In the genomic region with DNA sequence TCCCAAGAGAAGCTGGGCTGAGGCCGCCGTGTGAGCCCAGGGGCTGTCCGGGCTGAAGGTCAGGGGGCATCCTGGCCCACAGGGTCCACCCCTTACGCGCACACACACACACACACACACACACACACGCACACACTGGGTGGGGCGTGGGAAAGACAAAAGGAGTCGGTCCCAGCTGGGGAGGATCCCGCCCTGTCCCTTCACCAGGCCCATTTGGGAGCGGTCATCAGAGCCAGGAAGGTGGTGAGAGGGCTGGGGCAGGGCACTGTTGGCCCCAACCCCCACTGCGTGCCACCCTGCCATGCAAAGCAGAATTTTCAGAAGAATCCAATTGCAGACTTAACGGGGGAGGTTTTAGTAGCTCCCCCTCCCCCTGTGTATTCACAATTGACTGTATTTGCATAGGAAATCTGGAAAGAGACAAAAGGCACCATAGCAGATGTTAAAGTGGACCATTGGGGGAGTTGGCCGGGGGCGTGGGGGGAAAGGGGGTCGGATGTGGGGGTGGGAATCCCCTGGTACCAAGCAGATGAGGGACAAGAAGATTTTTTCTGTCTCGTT, we compare ENCODE assay signal across 11 cellular contexts. TPM values are rescaled to one million over a fixed set of nuclear protein-coding genes. Genes with fewer than 3 reads are reported as not detected.
DNase-seq lines count a peak whose midpoint lies in the region; ATAC-seq and TF ChIP-seq lines count a peak whose summit lies in the region.
"Had no signal": no experiment of that assay in that cellular context is flagged by ENCODE, and none has a peak within 500 bp of the region (broad histone marks: within the 10 kb centered on the region; RNA-seq: fewer than 3 reads in every experiment).

No MANE protein-coding gene starts in this region.

- H3K9me3 Mint-ChIP-seq in effector memory CD8-positive, alpha-beta T cell = no peaks in the 10 kb centered on the region
- H3K9me3 Mint-ChIP-seq: activated T-cell treated with anti-CD3 and anti-CD28 coated beads, Interleukin-2, amount 50 U/mL, for 4 hours had no signal

- H3K4me3 Mint-ChIP-seq in effector memory CD8-positive, alpha-beta T cell = peak overlapping the region; percentile 31 to 60
- H3K4me3 Mint-ChIP-seq: activated T-cell treated with anti-CD3 and anti-CD28 coated beads, Interleukin-2, amount 50 U/mL, for 4 hours had no signal

- no peaks in the 10 kb centered on the region for H3K27me3 Mint-ChIP-seq in effector memory CD8-positive, alpha-beta T cell

- no peak for ATAC-seq in effector memory CD8-positive, alpha-beta T cell (replicated peaks)
- ATAC-seq in mucosa of descending colon (peak; percentile 57), HG02973 (IDR thresholded peaks at IDR 0.05; ENCODE audit: unreplicated experiment) (no peak)

- no peaks in the 10 kb centered on the region for H3K36me3 ChIP-seq in mucosa of descending colon (ENCODE audit: low read depth)
- H3K36me3 ChIP-seq in tibial artery = peaks cover 0 to 7% (median 0%) of the 10 kb centered on the region in 3 donors

- no peaks in the 10 kb centered on the region for H3K9me3 ChIP-seq in mucosa of descending colon
- H3K9me3 ChIP-seq in tibial artery = no peaks in the 10 kb centered on the region

- peak overlapping the region; percentile 85 to 89 for H3K27ac ChIP-seq in tibial artery

- no peak for TF ChIP-seq CTCF in mucosa of descending colon (IDR thresholded peaks at IDR 0.05)
- no peak for TF ChIP-seq CTCF in tibial artery (IDR thresholded peaks at IDR 0.05)

- H3K4me1 ChIP-seq in mucosa of descending colon (ENCODE audit: low read depth) = peaks cover 21% of the 10 kb centered on the region
- peaks cover 0 to 62% (median 56%) of the 10 kb centered on the region in 4 donors for H3K4me1 ChIP-seq in tibial artery

- H3K4me3 ChIP-seq in mucosa of descending colon = no peak overlapping the region
- no peak overlapping the region for H3K4me3 ChIP-seq in tibial artery

- no peak overlapping the region for H3K27ac Mint-ChIP-seq in effector memory CD8-positive, alpha-beta T cell

- peak; percentile 76 for DNase-seq in NCI-H69 (lab: John Stamatoyannopoulos, UW)
- no peak for DNase-seq in effector memory CD8-positive, alpha-beta T cell
- peak in 2 of 3 donors; percentile 68 to 76 for DNase-seq in mucosa of descending colon
- no peak for DNase-seq in tibial artery
- no peak for DNase-seq in stimulated activated CD4-positive, alpha-beta T cell treated with anti-CD3 and anti-CD28 coated beads, Interleukin-1b, Interleukin-23, amount 100 ng/mL, for 48 hours
- DNase-seq in mucosa of gallbladder (ENCODE audit: low spot score) = no peak
- DNase-seq: activated T-cell treated with anti-CD3 and anti-CD28 coated beads, Interleukin-2, amount 50 U/mL, for 4 hours; DMS79 treated with DMSO at 0.1 percent for 48 hours; effector CD8-positive, alpha-beta T cell; Karpas-422 had no signal

- intact Hi-C loops in mucosa of descending colon (cut with DNase I, micrococcal nuclease) (loop anchor here in 1 of 2 donors (5.0 kb wide), 1 partner anchor 78 kb away; no protein-coding TSS in a partner anchor), tibial artery (cut with DNase I; ENCODE audit: low total_unique reads) (no loop called here)

- peaks cover 26 to 40% of the 10 kb centered on the region in 2 donors for H3K4me1 Mint-ChIP-seq in effector memory CD8-positive, alpha-beta T cell (ENCODE audit: low read depth in 2 of 2)

- H3K36me3 Mint-ChIP-seq in effector memory CD8-positive, alpha-beta T cell (ENCODE audit: insufficient read depth) = peaks cover 4% of the 10 kb centered on the region

- H3K27me3 ChIP-seq in tibial artery = no peaks in the 10 kb centered on the region

RNA-seq across cellular contexts. Expression of a gene that starts 11.3 kb away (rescaled TPM):
- 1 to 10 TPM; 3.7 to 7.0 (median 5.2) TPM for total RNA-seq in mucosa of descending colon
- 15.2 TPM for total RNA-seq in mucosa of gallbladder

RNA-seq across cellular contexts. Expression of a gene that starts 23.2 kb away (rescaled TPM):
- total RNA-seq in mucosa of descending colon = 100 to 1,000 TPM in 2 of 3 donors, 10 to 100 TPM in 1; 62.2 to 172 (median 139) TPM
- 148 TPM for total RNA-seq in mucosa of gallbladder

Comparison
In these comparisons a context has a peak if more than half of its experiments do, and no peak if none do; other contexts are left out.
1. DNase-seq: peak in NCI-H69 (single experiment) and mucosa of descending colon (2 of 3); none in effector memory CD8-positive, alpha-beta T cell (0 of 3), tibial artery (0 of 2), stimulated activated CD4-positive, alpha-beta T cell treated with anti-CD3 and anti-CD28 coated beads, Interleukin-1b, Interleukin-23, amount 100 ng/mL, for 48 hours (single experiment) and mucosa of gallbladder (single experiment).